Comparison of ENCODE assay signal across 16 cellular contexts in genomic region chr12:12461281-12461922, GRCh38.
DNase-seq lines count a peak whose midpoint lies in the region; ATAC-seq and TF ChIP-seq lines count a peak whose summit lies in the region.
"Had no signal": no experiment of that assay in that cellular context is flagged by ENCODE, and none has a peak within 500 bp of the region (broad histone marks: within the 10 kb centered on the region; RNA-seq: fewer than 3 reads in every experiment).

No MANE protein-coding gene starts in this region.

- no peak for TF ChIP-seq POLR2A in IMR-90 (IDR thresholded peaks at IDR 0.05; ENCODE audit: low read depth, low read length)

- peak overlapping the region; percentile 34 for H3K4me3 Mint-ChIP-seq in CD4-positive, alpha-beta T cell
- H3K4me3 Mint-ChIP-seq in activated T-helper 1 cell treated with anti-CD3 and anti-CD28 coated beads, Interleukin-12 subunit alpha, Interleukin-12 subunit beta, Interleukin-2, Interleukin-4 antibody, amounts not matched to agents 30 ng/mL and 10 ng/mL and 1 ng/mL, durations not matched to agents 14 hours and 24 hours and 36 hours, result peak overlapping the region; percentile 75
- H3K4me3 Mint-ChIP-seq in naive thymus-derived CD4-positive, alpha-beta T cell, result peak overlapping the region in 8 of 10 donors; percentile 2 to 81 (median 53)
- H3K4me3 Mint-ChIP-seq in neural progenitor cell, result no peak overlapping the region

- in situ Hi-C loops in IMR-90 (cut with MboI; ENCODE audit: low sequenced_read_pairs), result no loop called here

- H4K20me1 ChIP-seq in IMR-90 (ENCODE audit: insufficient read depth, low read length), result no peaks in the 10 kb centered on the region; the same call in 1 of the 2 replicates
- no peaks in the 10 kb centered on the region for H4K20me1 ChIP-seq in neural progenitor cell (ENCODE audit: low read depth)

- H3K27ac Mint-ChIP-seq in CD4-positive, alpha-beta T cell, result peak overlapping the region; percentile 75
- H3K27ac Mint-ChIP-seq in activated T-helper 1 cell treated with anti-CD3 and anti-CD28 coated beads, Interleukin-12 subunit alpha, Interleukin-12 subunit beta, Interleukin-2, Interleukin-4 antibody, amounts not matched to agents 30 ng/mL and 10 ng/mL and 1 ng/mL, durations not matched to agents 14 hours and 24 hours and 36 hours, result peak overlapping the region; percentile 95
- H3K27ac Mint-ChIP-seq in naive thymus-derived CD4-positive, alpha-beta T cell, result peak overlapping the region; percentile 28 to 94 (median 78)
- H3K27ac Mint-ChIP-seq in neural progenitor cell, result no peak overlapping the region

- no peaks in the 10 kb centered on the region for H3K27me3 Mint-ChIP-seq in CD4-positive, alpha-beta T cell
- H3K27me3 Mint-ChIP-seq in activated T-helper 1 cell treated with anti-CD3 and anti-CD28 coated beads, Interleukin-12 subunit alpha, Interleukin-12 subunit beta, Interleukin-2, Interleukin-4 antibody, amounts not matched to agents 30 ng/mL and 10 ng/mL and 1 ng/mL, durations not matched to agents 14 hours and 24 hours and 36 hours (ENCODE audit: insufficient read depth), result no peaks in the 10 kb centered on the region
- H3K27me3 Mint-ChIP-seq in naive thymus-derived CD4-positive, alpha-beta T cell, result no peaks in the 10 kb centered on the region
- H3K27me3 Mint-ChIP-seq in neural progenitor cell (ENCODE audit: insufficient read depth, low read depth), result no peaks in the 10 kb centered on the region

- dilution Hi-C loops in IMR-90 (cut with HindIII; ENCODE audit: low sequenced_read_pairs, unreplicated experiment), result no loop called here

- no TSS peak for BruUV-seq in IMR-90 (replicated peaks; lab: Mats Ljungman, UMichigan)

- H3K4me1 Mint-ChIP-seq in CD4-positive, alpha-beta T cell (ENCODE audit: low read depth), result peaks cover 74% of the 10 kb centered on the region
- peaks cover 69% of the 10 kb centered on the region for H3K4me1 Mint-ChIP-seq in activated T-helper 1 cell treated with anti-CD3 and anti-CD28 coated beads, Interleukin-12 subunit alpha, Interleukin-12 subunit beta, Interleukin-2, Interleukin-4 antibody, amounts not matched to agents 30 ng/mL and 10 ng/mL and 1 ng/mL, durations not matched to agents 14 hours and 24 hours and 36 hours (ENCODE audit: low read depth)
- peaks cover 16 to 60% (median 51%) of the 10 kb centered on the region in 7 donors for H3K4me1 Mint-ChIP-seq in naive thymus-derived CD4-positive, alpha-beta T cell
- peaks cover 4% of the 10 kb centered on the region for H3K4me1 Mint-ChIP-seq in neural progenitor cell

- CTCF ChIA-PET in CD4-positive, alpha-beta T cell (lab: Charles Lee), result interaction anchor here (0.9 to 1.7 kb wide), 3 partner anchors 19 to 85 kb away, joined by 3 to 4 read pairs (median 4); no protein-coding TSS in a partner anchor
- CTCF ChIA-PET in IMR-90 (lab: Yijun Ruan, JAX), result no interaction called here
- CTCF ChIA-PET in naive thymus-derived CD4-positive, alpha-beta T cell (lab: Charles Lee), result interaction anchor here (0.9 to 1.2 kb wide), 2 partner anchors 15 to 84 kb away, joined by 3 read pairs; no protein-coding TSS in a partner anchor

- no peak overlapping the region for H4K5ac ChIP-seq in IMR-90 (ENCODE audit: low read depth, low read length)

- WGBS in IMR-90 (ENCODE audit: extremely low coverage in 2 of 2, insufficient read length in 1 of 2), 2 experiments, result no CpG with 5 or more reads among the region's 6 CpGs

- no peak overlapping the region for H4K91ac ChIP-seq in IMR-90 (ENCODE audit: insufficient read depth, low read depth, low read length)

- peaks cover 3% of the 10 kb centered on the region; the same call in 1 of the 2 replicates for H3K4me1 ChIP-seq in IMR-90 (ENCODE audit: control insufficient read depth, insufficient read depth, low read length)
- peaks cover 13 to 19% of the 10 kb centered on the region in 2 donors for H3K4me1 ChIP-seq in naive thymus-derived CD4-positive, alpha-beta T cell (ENCODE audit: control insufficient read depth in 2 of 2, insufficient read depth in 2 of 2, low read length in 2 of 2)
- H3K4me1 ChIP-seq in neural progenitor cell, result peaks cover 5% of the 10 kb centered on the region
- H3K4me1 ChIP-seq: breast epithelium had no signal

- no peak overlapping the region for H2AK9ac ChIP-seq in IMR-90 (replicated peaks; ENCODE audit: low read depth, low read length, poor library complexity)

- H2BK5ac ChIP-seq in IMR-90 (ENCODE audit: low read depth, low read length, poor library complexity, severe bottlenecking), result no peak overlapping the region

- intact Hi-C loops in CD4-positive, alpha-beta T cell (cut with DNase I, micrococcal nuclease), result no loop called here
- intact Hi-C loops in IMR-90 (cut with micrococcal nuclease), result no loop called here
- intact Hi-C loops in activated T-helper 1 cell treated with anti-CD3 and anti-CD28 coated beads, Interleukin-12 subunit alpha, Interleukin-12 subunit beta, Interleukin-2, Interleukin-4 antibody, amounts not matched to agents 30 ng/mL and 10 ng/mL and 1 ng/mL, durations not matched to agents 14 hours and 24 hours and 36 hours (cut with micrococcal nuclease), result loop anchor here (1.0 to 5.0 kb wide), 4 partner anchors 19 to 236 kb away; partner anchors contain the start of genes DUSP16 and GPR19
- intact Hi-C loops in naive thymus-derived CD4-positive, alpha-beta T cell (cut with micrococcal nuclease), result no loop called here

- H3K18ac ChIP-seq in IMR-90 (ENCODE audit: low read depth, low read length), result no peak overlapping the region

- H2BK15ac ChIP-seq in IMR-90 (ENCODE audit: low read depth, low read length), result no peak overlapping the region

- no peaks in the 10 kb centered on the region for H3F3A ChIP-seq in neural progenitor cell (ENCODE audit: low read depth)

- H3K4me2 ChIP-seq in IMR-90 (ENCODE audit: low read depth, low read length) (no peak overlapping the region), neural progenitor cell (no peak overlapping the region)

- H3K9ac ChIP-seq in IMR-90 (ENCODE audit: low read depth, low read length) (no peak overlapping the region), neural progenitor cell (no peak overlapping the region)

- H3K79me1 ChIP-seq in IMR-90 (ENCODE audit: low read depth in 1 of 2, low read length in 2 of 2), result peaks cover 0 to 5% of the 10 kb centered on the region in 2 experiments; a peak in 1 of 4 replicates

- H3K23ac ChIP-seq in IMR-90 (ENCODE audit: low read depth, low read length), result no peak overlapping the region

- H3K14ac ChIP-seq in IMR-90 (replicated peaks; ENCODE audit: low read depth, low read length), result 0 out of 2 replicates have a peak overlapping the region, but pooled peaks have one; percentile 40

- H2AFZ ChIP-seq in IMR-90 (replicated peaks; ENCODE audit: low read length, poor library complexity) (no peak overlapping the region), neural progenitor cell (replicated peaks) (no peak overlapping the region)

- H2AK5ac ChIP-seq in IMR-90 (ENCODE audit: low read depth, low read length), result no peak overlapping the region

- no peaks in the 10 kb centered on the region for H3K27me3 ChIP-seq in CD4-positive, alpha-beta T cell (ENCODE audit: control insufficient read depth, insufficient read depth, low read length)
- H3K27me3 ChIP-seq in IMR-90 (ENCODE audit: control insufficient read depth, insufficient read depth, low read length) (no peaks in the 10 kb centered on the region), neural progenitor cell (no peaks in the 10 kb centered on the region)
- H3K27me3 ChIP-seq in naive thymus-derived CD4-positive, alpha-beta T cell (ENCODE audit: control insufficient read depth in 2 of 2, insufficient read depth in 2 of 2, low read length in 2 of 2), result no peaks in the 10 kb centered on the region
- H3K27me3 ChIP-seq: breast epithelium, esophagus muscularis mucosa, neutrophil, tibial artery had no signal

- no peaks in the 10 kb centered on the region for H3K9me3 ChIP-seq in CD4-positive, alpha-beta T cell (ENCODE audit: control insufficient read depth, low read length)
- no peaks in the 10 kb centered on the region for H3K9me3 ChIP-seq in IMR-90 (ENCODE audit: control insufficient read depth, insufficient read depth, low read length)
- no peaks in the 10 kb centered on the region for H3K9me3 ChIP-seq in naive thymus-derived CD4-positive, alpha-beta T cell (ENCODE audit: control insufficient read depth in 2 of 3, low read length in 3 of 3)
- H3K9me3 ChIP-seq in neural progenitor cell (ENCODE audit: low read depth), result no peaks in the 10 kb centered on the region
- H3K9me3 ChIP-seq: breast epithelium, esophagus muscularis mucosa, neutrophil, tibial artery had no signal

- H3K27ac ChIP-seq in CD4-positive, alpha-beta T cell (ENCODE audit: low read depth, low read length), result no peak overlapping the region
- H3K27ac ChIP-seq in IMR-90 (ENCODE audit: insufficient read depth, low read length) (no peak overlapping the region), neural progenitor cell (no peak overlapping the region)
- H3K27ac ChIP-seq in naive thymus-derived CD4-positive, alpha-beta T cell (ENCODE audit: low read depth, low read length), result no peak overlapping the region
- H3K27ac ChIP-seq: breast epithelium, esophagus muscularis mucosa, neutrophil, tibial artery had no signal

- H3K9me1 ChIP-seq in IMR-90 (ENCODE audit: insufficient read depth, low read length), result no peaks in the 10 kb centered on the region; the same call in 1 of the 2 replicates

- H2BK20ac ChIP-seq in IMR-90 (ENCODE audit: low read depth, low read length), result no peak overlapping the region

- H3K4me3 ChIP-seq in IMR-90 (ENCODE audit: insufficient read depth, low read depth, low read length) (no peak overlapping the region), neural progenitor cell (no peak overlapping the region)
- H3K4me3 ChIP-seq in naive thymus-derived CD4-positive, alpha-beta T cell (ENCODE audit: low read length), result no peak overlapping the region
- H3K4me3 ChIP-seq: breast epithelium, esophagus muscularis mucosa, tibial artery had no signal

- DNase-seq in CD4-positive, alpha-beta T cell, result no peak
- DNase-seq in IMR-90 (no peak), neural progenitor cell (ENCODE audit: low spot score) (no peak), inferior parietal cortex (ENCODE audit: extremely low spot score) (no peak)
- DNase-seq in activated T-helper 1 cell treated with anti-CD3 and anti-CD28 coated beads, Interleukin-12 subunit alpha, Interleukin-12 subunit beta, Interleukin-2, Interleukin-4 antibody, amounts not matched to agents 30 ng/mL and 10 ng/mL and 1 ng/mL, durations not matched to agents 14 hours and 24 hours and 36 hours (ENCODE audit: low spot score), result no peak
- no peak for DNase-seq in naive thymus-derived CD4-positive, alpha-beta T cell
- DNase-seq: GF-D8, H7, mesendoderm, NCI-H1417 treated with DMSO at 0.1 percent for 48 hours, tibial artery had no signal

- H2BK120ac ChIP-seq in IMR-90 (ENCODE audit: low read depth, low read length), result no peak overlapping the region

- H3K36me3 Mint-ChIP-seq in CD4-positive, alpha-beta T cell (ENCODE audit: low read depth), result peaks cover 16% of the 10 kb centered on the region
- peaks cover 17% of the 10 kb centered on the region for H3K36me3 Mint-ChIP-seq in activated T-helper 1 cell treated with anti-CD3 and anti-CD28 coated beads, Interleukin-12 subunit alpha, Interleukin-12 subunit beta, Interleukin-2, Interleukin-4 antibody, amounts not matched to agents 30 ng/mL and 10 ng/mL and 1 ng/mL, durations not matched to agents 14 hours and 24 hours and 36 hours (ENCODE audit: low read depth)
- H3K36me3 Mint-ChIP-seq in naive thymus-derived CD4-positive, alpha-beta T cell, result peaks cover 2 to 18% (median 13%) of the 10 kb centered on the region in 5 donors
- no peaks in the 10 kb centered on the region for H3K36me3 Mint-ChIP-seq in neural progenitor cell

- no peaks in the 10 kb centered on the region for H3K79me2 ChIP-seq in neural progenitor cell (ENCODE audit: low read depth)

- H3K4ac ChIP-seq in IMR-90 (ENCODE audit: low read depth, low read length), result no peak overlapping the region

- TF ChIP-seq CTCF in CD4-positive, alpha-beta T cell (IDR thresholded peaks at IDR 0.05), result no peak
- no peak for TF ChIP-seq CTCF in IMR-90 (conservative IDR thresholded peaks at IDR 0.05; ENCODE audit: low read depth, low read length)
- no peak for TF ChIP-seq CTCF in neural progenitor cell (IDR thresholded peaks at IDR 0.05)

- peaks cover 2% of the 10 kb centered on the region for H3K36me3 ChIP-seq in IMR-90 (ENCODE audit: control insufficient read depth, insufficient read depth, low read length)
- H3K36me3 ChIP-seq in naive thymus-derived CD4-positive, alpha-beta T cell (ENCODE audit: control insufficient read depth in 2 of 3, insufficient read depth in 3 of 3, low read length in 3 of 3), result no peaks in the 10 kb centered on the region
- H3K36me3 ChIP-seq in neural progenitor cell, result no peaks in the 10 kb centered on the region
- H3K36me3 ChIP-seq: breast epithelium had no signal

- no peak overlapping the region for H4K8ac ChIP-seq in IMR-90 (ENCODE audit: low read depth in 2 of 2, low read length in 2 of 2)

- no peak overlapping the region for H3K56ac ChIP-seq in IMR-90 (ENCODE audit: extremely low read depth, insufficient read depth, low read length)

- ATAC-seq in CD4-positive, alpha-beta T cell (ENCODE audit: poor library complexity), result no peak
- no peak for ATAC-seq in IMR-90 (ENCODE audit: low read depth)
- ATAC-seq in naive thymus-derived CD4-positive, alpha-beta T cell, result no peak
- no peak for ATAC-seq in HG03039 (IDR thresholded peaks at IDR 0.05; ENCODE audit: unreplicated experiment)
- ATAC-seq in GM21367 (IDR thresholded peaks at IDR 0.05; ENCODE audit: unreplicated experiment), result no peak

- POLR2A ChIA-PET in CD4-positive, alpha-beta T cell (lab: Charles Lee), result interaction anchor here (0.9 to 2.7 kb wide), 6 partner anchors 13 to 253 kb away, joined by 3 to 17 read pairs (median 4); no protein-coding TSS in a partner anchor
- POLR2A ChIA-PET in IMR-90 (lab: Charles Lee; ENCODE audit: unreplicated experiment), result no interaction called here
- POLR2A ChIA-PET in naive thymus-derived CD4-positive, alpha-beta T cell (lab: Charles Lee), result interaction anchor here (0.9 to 1.4 kb wide), 2 partner anchors 10 to 102 kb away, joined by 3 read pairs; partner anchors contain the start of gene DUSP16

- H3K9me3 Mint-ChIP-seq in CD4-positive, alpha-beta T cell, result no peaks in the 10 kb centered on the region
- no peaks in the 10 kb centered on the region for H3K9me3 Mint-ChIP-seq in activated T-helper 1 cell treated with anti-CD3 and anti-CD28 coated beads, Interleukin-12 subunit alpha, Interleukin-12 subunit beta, Interleukin-2, Interleukin-4 antibody, amounts not matched to agents 30 ng/mL and 10 ng/mL and 1 ng/mL, durations not matched to agents 14 hours and 24 hours and 36 hours
- no peaks in the 10 kb centered on the region for H3K9me3 Mint-ChIP-seq in naive thymus-derived CD4-positive, alpha-beta T cell
- H3K9me3 Mint-ChIP-seq in neural progenitor cell, result peaks cover 3% of the 10 kb centered on the region

- TF ChIP-seq RAD21 in IMR-90 (IDR thresholded peaks at IDR 0.05; ENCODE audit: low read length), result no peak
